In genomic region chr20:56403465-56403864, GRCh38 we compare ENCODE assay signal across 16 cellular contexts. TPM values are rescaled to one million over a fixed set of nuclear protein-coding genes. Genes with fewer than 3 reads are reported as not detected.
DNase-seq lines count a peak whose midpoint lies in the region; ATAC-seq and TF ChIP-seq lines count a peak whose summit lies in the region.
"Had no signal": no experiment of that assay in that cellular context is flagged by ENCODE, and none has a peak within 500 bp of the region (broad histone marks: within the 10 kb centered on the region; RNA-seq: fewer than 3 reads in every experiment).

No MANE protein-coding gene starts in this region.

- H3K27ac ChIP-seq in CD8-positive, alpha-beta T cell (ENCODE audit: low read depth, low read length): no peak overlapping the region
- H3K27ac ChIP-seq: 22Rv1, GM23248 had no signal

- POLR2A ChIA-PET in activated CD4-positive, alpha-beta T cell treated with anti-CD3 and anti-CD28 coated beads for 36 hours (lab: Charles Lee): no interaction called here
- POLR2A ChIA-PET in CD8-positive, alpha-beta T cell (lab: Charles Lee): no interaction called here

- no peaks in the 10 kb centered on the region for H3K9me3 Mint-ChIP-seq in activated CD4-positive, alpha-beta T cell treated with anti-CD3 and anti-CD28 coated beads for 36 hours (ENCODE audit: low read depth)
- no peaks in the 10 kb centered on the region for H3K9me3 Mint-ChIP-seq in activated naive CD8-positive, alpha-beta T cell (ENCODE audit: low read depth)
- no peaks in the 10 kb centered on the region for H3K9me3 Mint-ChIP-seq in activated naive CD8-positive, alpha-beta T cell treated with anti-CD3 and anti-CD28 coated beads for 36 hours
- H3K9me3 Mint-ChIP-seq in CD8-positive, alpha-beta T cell: no peaks in the 10 kb centered on the region
- H3K9me3 Mint-ChIP-seq in dendritic cell treated with granulocyte-macrophage colony-stimulating factor and Interleukin-4, amounts not matched to agents 40 ng/mL and 50 ng/mL, for 4 days: no peaks in the 10 kb centered on the region
- H3K9me3 Mint-ChIP-seq: CD14-positive monocyte had no signal

- no peak for TF ChIP-seq CTCF in CD8-positive, alpha-beta T cell (IDR thresholded peaks at IDR 0.05)
- no peak for TF ChIP-seq CTCF in GM20000 (IDR thresholded peaks at IDR 0.05; ENCODE audit: extremely low read depth, missing control alignments)

- peaks cover 68% of the 10 kb centered on the region for H3K36me3 Mint-ChIP-seq in activated CD4-positive, alpha-beta T cell treated with anti-CD3 and anti-CD28 coated beads for 36 hours (ENCODE audit: low read depth)
- H3K36me3 Mint-ChIP-seq in activated naive CD8-positive, alpha-beta T cell: peaks cover 12% of the 10 kb centered on the region
- H3K36me3 Mint-ChIP-seq in activated naive CD8-positive, alpha-beta T cell treated with anti-CD3 and anti-CD28 coated beads for 36 hours: peaks cover 43% of the 10 kb centered on the region
- peaks cover 79% of the 10 kb centered on the region for H3K36me3 Mint-ChIP-seq in CD8-positive, alpha-beta T cell
- peaks cover 95% of the 10 kb centered on the region for H3K36me3 Mint-ChIP-seq in dendritic cell treated with granulocyte-macrophage colony-stimulating factor and Interleukin-4, amounts not matched to agents 40 ng/mL and 50 ng/mL, for 4 days (ENCODE audit: low read depth)

- peak; percentile 92 for ATAC-seq in activated CD4-positive, alpha-beta T cell treated with anti-CD3 and anti-CD28 coated beads for 36 hours
- ATAC-seq in CD8-positive, alpha-beta T cell: no peak
- ATAC-seq: GM12878, HCT116 had no signal

- H3K4me3 ChIP-seq in CD8-positive, alpha-beta T cell (ENCODE audit: low read depth, low read length): no peak overlapping the region
- H3K4me3 ChIP-seq: GM12878, GM23248 had no signal

- peak overlapping the region; percentile 65 for H3K27ac Mint-ChIP-seq in activated CD4-positive, alpha-beta T cell treated with anti-CD3 and anti-CD28 coated beads for 36 hours
- H3K27ac Mint-ChIP-seq in activated naive CD8-positive, alpha-beta T cell: peak overlapping the region; percentile 35
- no peak overlapping the region for H3K27ac Mint-ChIP-seq in activated naive CD8-positive, alpha-beta T cell treated with anti-CD3 and anti-CD28 coated beads for 36 hours
- H3K27ac Mint-ChIP-seq in CD8-positive, alpha-beta T cell: peak overlapping the region; percentile 35
- peak overlapping the region; percentile 30 for H3K27ac Mint-ChIP-seq in dendritic cell treated with granulocyte-macrophage colony-stimulating factor and Interleukin-4, amounts not matched to agents 40 ng/mL and 50 ng/mL, for 4 days

- H3K4me1 Mint-ChIP-seq in activated CD4-positive, alpha-beta T cell treated with anti-CD3 and anti-CD28 coated beads for 36 hours: peaks cover 31% of the 10 kb centered on the region
- H3K4me1 Mint-ChIP-seq in activated naive CD8-positive, alpha-beta T cell (ENCODE audit: low read depth): peaks cover 19% of the 10 kb centered on the region
- H3K4me1 Mint-ChIP-seq in activated naive CD8-positive, alpha-beta T cell treated with anti-CD3 and anti-CD28 coated beads for 36 hours: peaks cover 21% of the 10 kb centered on the region
- H3K4me1 Mint-ChIP-seq in CD8-positive, alpha-beta T cell (ENCODE audit: low read depth): peaks cover 15% of the 10 kb centered on the region
- peaks cover 1% of the 10 kb centered on the region for H3K4me1 Mint-ChIP-seq in dendritic cell treated with granulocyte-macrophage colony-stimulating factor and Interleukin-4, amounts not matched to agents 40 ng/mL and 50 ng/mL, for 4 days (ENCODE audit: low read depth)
- H3K4me1 Mint-ChIP-seq: CD14-positive monocyte had no signal

- peak; percentile 75 for DNase-seq in activated CD4-positive, alpha-beta T cell treated with anti-CD3 and anti-CD28 coated beads for 36 hours
- no peak for DNase-seq in activated CD4-positive, alpha-beta T cell treated with anti-CD3 and anti-CD28 coated beads for 48 hours
- DNase-seq in activated naive CD8-positive, alpha-beta T cell treated with anti-CD3 and anti-CD28 coated beads for 36 hours: no peak
- no peak for DNase-seq in CD8-positive, alpha-beta T cell
- DNase-seq in GM20000 (ENCODE audit: low spot score): no peak
- no peak for DNase-seq in stimulated activated CD8-positive, alpha-beta memory T cell treated with anti-CD3 and anti-CD28 coated beads, Interleukin-4, amount 100 ng/mL, for 48 hours
- DNase-seq: Calu3, DMS 273 treated with DMSO at 0.1 percent for 48 hours, GM23248 had no signal

- H3K27me3 ChIP-seq in CD8-positive, alpha-beta T cell (ENCODE audit: insufficient read depth, low read length): no peaks in the 10 kb centered on the region

- intact Hi-C loops in activated CD4-positive, alpha-beta T cell treated with anti-CD3 and anti-CD28 coated beads for 36 hours (cut with DNase I, micrococcal nuclease): no loop called here
- intact Hi-C loops in CD8-positive, alpha-beta T cell (cut with DNase I, micrococcal nuclease): loop anchor here in 1 of 2 experiments (5.0 kb wide), 1 partner anchor 39 kb away; no protein-coding TSS in a partner anchor
- intact Hi-C loops in dendritic cell treated with granulocyte-macrophage colony-stimulating factor and Interleukin-4, amounts not matched to agents 40 ng/mL and 50 ng/mL, for 4 days (cut with micrococcal nuclease): no loop called here

- H3K27me3 Mint-ChIP-seq in activated CD4-positive, alpha-beta T cell treated with anti-CD3 and anti-CD28 coated beads for 36 hours: no peaks in the 10 kb centered on the region
- H3K27me3 Mint-ChIP-seq in activated naive CD8-positive, alpha-beta T cell: no peaks in the 10 kb centered on the region
- H3K27me3 Mint-ChIP-seq in activated naive CD8-positive, alpha-beta T cell treated with anti-CD3 and anti-CD28 coated beads for 36 hours: no peaks in the 10 kb centered on the region
- H3K27me3 Mint-ChIP-seq in CD8-positive, alpha-beta T cell (ENCODE audit: low read depth): no peaks in the 10 kb centered on the region
- no peaks in the 10 kb centered on the region for H3K27me3 Mint-ChIP-seq in dendritic cell treated with granulocyte-macrophage colony-stimulating factor and Interleukin-4, amounts not matched to agents 40 ng/mL and 50 ng/mL, for 4 days

- peak overlapping the region; percentile 30 for H3K4me3 Mint-ChIP-seq in activated CD4-positive, alpha-beta T cell treated with anti-CD3 and anti-CD28 coated beads for 36 hours
- no peak overlapping the region for H3K4me3 Mint-ChIP-seq in activated naive CD8-positive, alpha-beta T cell
- no peak overlapping the region for H3K4me3 Mint-ChIP-seq in activated naive CD8-positive, alpha-beta T cell treated with anti-CD3 and anti-CD28 coated beads for 36 hours
- H3K4me3 Mint-ChIP-seq in CD8-positive, alpha-beta T cell: no peak overlapping the region
- H3K4me3 Mint-ChIP-seq in dendritic cell treated with granulocyte-macrophage colony-stimulating factor and Interleukin-4, amounts not matched to agents 40 ng/mL and 50 ng/mL, for 4 days: no peak overlapping the region
- H3K4me3 Mint-ChIP-seq: CD14-positive monocyte had no signal

- H3K9me3 ChIP-seq in CD8-positive, alpha-beta T cell (ENCODE audit: low read length): no peaks in the 10 kb centered on the region

- CTCF ChIA-PET in activated CD4-positive, alpha-beta T cell treated with anti-CD3 and anti-CD28 coated beads for 36 hours (lab: Charles Lee): interaction anchor here (1.3 kb wide), 1 partner anchor 9 kb away, joined by 3 read pairs; no protein-coding TSS in a partner anchor
- CTCF ChIA-PET in CD8-positive, alpha-beta T cell (lab: Charles Lee): interaction anchor here (1.5 kb wide), 1 partner anchor 11 kb away, joined by 4 read pairs; the partner anchor contains the start of genes AURKA and CSTF1

- H3K4me1 ChIP-seq in CD8-positive, alpha-beta T cell (ENCODE audit: insufficient read depth, low read length): peaks cover 11% of the 10 kb centered on the region

- peaks cover 33% of the 10 kb centered on the region for H3K36me3 ChIP-seq in CD8-positive, alpha-beta T cell (ENCODE audit: insufficient read depth, low read length)

RNA-seq across cellular contexts. Expression of gene CASS4, which starts 8.6 kb away (rescaled TPM):
- total RNA-seq in activated CD4-positive, alpha-beta T cell treated with anti-CD3 and anti-CD28 coated beads for 36 hours: 1 to 10 TPM; 5.1 to 5.6 TPM
- 1 to 10 TPM; 3.0 to 3.4 TPM for total RNA-seq in activated naive CD8-positive, alpha-beta T cell treated with anti-CD3 and anti-CD28 coated beads for 36 hours
- 10 to 100 TPM; 23.5 to 26.0 TPM for total RNA-seq in CD8-positive, alpha-beta T cell
- total RNA-seq: HT1080 had no signal

RNA-seq across cellular contexts. Expression of gene CSTF1, which starts 11.0 kb away (rescaled TPM):
- 10 to 100 TPM; 62.0 to 84.2 TPM for total RNA-seq in activated CD4-positive, alpha-beta T cell treated with anti-CD3 and anti-CD28 coated beads for 36 hours
- total RNA-seq in activated naive CD8-positive, alpha-beta T cell treated with anti-CD3 and anti-CD28 coated beads for 36 hours: 10 to 100 TPM; 66.4 to 69.8 TPM
- 10 to 100 TPM; 20.7 to 26.0 TPM for total RNA-seq in CD8-positive, alpha-beta T cell

RNA-seq across cellular contexts. Expression of gene AURKA, which starts 11.4 kb away (rescaled TPM):
- total RNA-seq in activated CD4-positive, alpha-beta T cell treated with anti-CD3 and anti-CD28 coated beads for 36 hours: 100 to 1,000 TPM; 103 to 114 TPM
- total RNA-seq in activated naive CD8-positive, alpha-beta T cell treated with anti-CD3 and anti-CD28 coated beads for 36 hours: 10 to 100 TPM; 83.6 to 85.1 TPM
- total RNA-seq in CD8-positive, alpha-beta T cell: under 1 TPM; 0.22 to 0.81 TPM

RNA-seq across cellular contexts. Expression of gene FAM210B, which starts 44.7 kb away (rescaled TPM):
- 1 to 10 TPM; 4.5 to 4.8 TPM for total RNA-seq in activated CD4-positive, alpha-beta T cell treated with anti-CD3 and anti-CD28 coated beads for 36 hours
- total RNA-seq in activated naive CD8-positive, alpha-beta T cell treated with anti-CD3 and anti-CD28 coated beads for 36 hours: 1 to 10 TPM; 5.0 to 5.2 TPM
- 10 to 100 TPM; 10.8 to 12.1 TPM for total RNA-seq in CD8-positive, alpha-beta T cell

Comparison
In these comparisons a context has a peak if more than half of its experiments do, and no peak if none do; other contexts are left out.
1. RNA of gene AURKA, which starts 11.4 kb away (total RNA-seq): 103 to 114 TPM in activated CD4-positive, alpha-beta T cell treated with anti-CD3 and anti-CD28 coated beads for 36 hours and 83.6 to 85.1 TPM in activated naive CD8-positive, alpha-beta T cell treated with anti-CD3 and anti-CD28 coated beads for 36 hours; 0.22 to 0.81 TPM in CD8-positive, alpha-beta T cell; every median in the first group is over 10 times any median in the second.